In genomic region chr5:101678494-101679193, GRCh38 we compare ENCODE assay signal across 8 cellular contexts.
DNase-seq lines count a peak whose midpoint lies in the region; ATAC-seq and TF ChIP-seq lines count a peak whose summit lies in the region.

No MANE protein-coding gene starts in this region.

- POLR2A ChIA-PET in activated CD4-positive, alpha-beta T cell treated with anti-CD3 and anti-CD28 coated beads for 36 hours (lab: Charles Lee), result no interaction called here

- H3K27me3 Mint-ChIP-seq in activated CD4-positive, alpha-beta T cell treated with anti-CD3 and anti-CD28 coated beads for 36 hours, result peaks cover 4% of the 10 kb centered on the region
- no peaks in the 10 kb centered on the region for H3K27me3 Mint-ChIP-seq in effector memory CD8-positive, alpha-beta T cell
- H3K27me3 Mint-ChIP-seq in mesothelial cell of epicardium (ENCODE audit: low read depth), result peaks cover 19% of the 10 kb centered on the region

- 10 to 13% methylated on average over 7 of the region's 7 CpGs for WGBS in thyroid gland, 2 donors

- no peak for TF ChIP-seq POLR2A in thyroid gland (IDR thresholded peaks at IDR 0.05)

- H3K4me3 ChIP-seq in thyroid gland (replicated peaks in 1 of 3), result no peak overlapping the region

- H3K27me3 ChIP-seq in thyroid gland, result no peaks in the 10 kb centered on the region

- no peaks in the 10 kb centered on the region for H3K9me3 Mint-ChIP-seq in activated CD4-positive, alpha-beta T cell treated with anti-CD3 and anti-CD28 coated beads for 36 hours (ENCODE audit: low read depth)
- H3K9me3 Mint-ChIP-seq in effector memory CD8-positive, alpha-beta T cell, result no peaks in the 10 kb centered on the region
- no peaks in the 10 kb centered on the region for H3K9me3 Mint-ChIP-seq in mesothelial cell of epicardium

- ATAC-seq in HG02678 (IDR thresholded peaks at IDR 0.05; ENCODE audit: unreplicated experiment), result peak; percentile 74
- ATAC-seq in activated CD4-positive, alpha-beta T cell treated with anti-CD3 and anti-CD28 coated beads for 36 hours, result no peak
- no peak for ATAC-seq in effector memory CD8-positive, alpha-beta T cell (replicated peaks)

- no peaks in the 10 kb centered on the region for H3K36me3 ChIP-seq in thyroid gland

- peak; percentile 61 for DNase-seq in ACHN
- peak; percentile 44 for DNase-seq in NCI-H146 treated with DMSO at 0.1 percent for 48 hours (lab: John Stamatoyannopoulos, UW; ENCODE audit: unreplicated experiment)
- peak; percentile 58 for DNase-seq in activated CD4-positive, alpha-beta T cell treated with anti-CD3 and anti-CD28 coated beads for 36 hours
- peak; percentile 1 to 8 (median 5) for DNase-seq in effector memory CD8-positive, alpha-beta T cell
- DNase-seq in mesothelial cell of epicardium (ENCODE audit: low spot score in 2 of 2, unreplicated experiment in 2 of 2), result peak; percentile 50 to 81
- peak; percentile 61 to 68 for DNase-seq in thyroid gland

- no peak overlapping the region for H3K27ac ChIP-seq in thyroid gland

- H3K4me1 Mint-ChIP-seq in activated CD4-positive, alpha-beta T cell treated with anti-CD3 and anti-CD28 coated beads for 36 hours, result peaks cover 2% of the 10 kb centered on the region
- no peaks in the 10 kb centered on the region for H3K4me1 Mint-ChIP-seq in effector memory CD8-positive, alpha-beta T cell (ENCODE audit: low read depth in 2 of 2)
- H3K4me1 Mint-ChIP-seq in mesothelial cell of epicardium, result peaks cover 5% of the 10 kb centered on the region

- TF ChIP-seq CTCF in GM12873 (IDR thresholded peaks at IDR 0.05; ENCODE audit: insufficient read depth, low read depth, low read length, missing control alignments) (peak; percentile 84), mesothelial cell of epicardium (IDR thresholded peaks at IDR 0.05; ENCODE audit: unreplicated experiment) (peak; percentile 92), thyroid gland (IDR thresholded peaks at IDR 0.05) (peak; percentile 71 to 92 (median 82))

- no peak overlapping the region for H3K27ac Mint-ChIP-seq in activated CD4-positive, alpha-beta T cell treated with anti-CD3 and anti-CD28 coated beads for 36 hours
- no peak overlapping the region for H3K27ac Mint-ChIP-seq in effector memory CD8-positive, alpha-beta T cell
- H3K27ac Mint-ChIP-seq in mesothelial cell of epicardium, result no peak overlapping the region

- no peak overlapping the region for H3K4me3 Mint-ChIP-seq in activated CD4-positive, alpha-beta T cell treated with anti-CD3 and anti-CD28 coated beads for 36 hours
- no peak overlapping the region for H3K4me3 Mint-ChIP-seq in effector memory CD8-positive, alpha-beta T cell
- peak overlapping the region; percentile 53 for H3K4me3 Mint-ChIP-seq in mesothelial cell of epicardium

- intact Hi-C loops in activated CD4-positive, alpha-beta T cell treated with anti-CD3 and anti-CD28 coated beads for 36 hours (cut with DNase I, micrococcal nuclease), result loop anchor here (2.0 to 5.0 kb wide), 3 partner anchors 1056 to 1248 kb away; no protein-coding TSS in a partner anchor
- intact Hi-C loops in thyroid gland (cut with DNase I), result no loop called here

- CTCF ChIA-PET in activated CD4-positive, alpha-beta T cell treated with anti-CD3 and anti-CD28 coated beads for 36 hours (lab: Charles Lee), result interaction anchor here (0.5 to 2.4 kb wide), 8 partner anchors 9 to 642 kb away, joined by 3 to 11 read pairs (median 3); no protein-coding TSS in a partner anchor

- in situ Hi-C loops in ACHN (cut with HindIII; ENCODE audit: low pct_ligation_motif_present, low pct_unique_long_range_greater_than_20kb, low sequenced_read_pairs), result no loop called here

- H3K36me3 Mint-ChIP-seq in activated CD4-positive, alpha-beta T cell treated with anti-CD3 and anti-CD28 coated beads for 36 hours (ENCODE audit: low read depth), result no peaks in the 10 kb centered on the region
- H3K36me3 Mint-ChIP-seq in effector memory CD8-positive, alpha-beta T cell (ENCODE audit: insufficient read depth), result no peaks in the 10 kb centered on the region
- no peaks in the 10 kb centered on the region for H3K36me3 Mint-ChIP-seq in mesothelial cell of epicardium

- H3K9me3 ChIP-seq in thyroid gland, result no peaks in the 10 kb centered on the region

- peaks cover 0 to 3% of the 10 kb centered on the region in 2 donors for H3K4me1 ChIP-seq in thyroid gland

Comparison
In these comparisons a context has a peak if more than half of its experiments do, and no peak if none do; other contexts are left out.
1. DNase-seq: peak in every context shown above with its lines; median percentile 66 in mesothelial cell of epicardium; 64 in thyroid gland; 61 in ACHN; 58 in activated CD4-positive, alpha-beta T cell treated with anti-CD3 and anti-CD28 coated beads for 36 hours; 44 in NCI-H146 treated with DMSO at 0.1 percent for 48 hours; 5 in effector memory CD8-positive, alpha-beta T cell.